Comparison of ENCODE assay signal across 8 cellular contexts in genomic region chr22:19854778-19855503, GRCh38. TPM values are rescaled to one million over a fixed set of nuclear protein-coding genes. Genes with fewer than 3 reads are reported as not detected.
DNase-seq lines count a peak whose midpoint lies in the region; ATAC-seq and TF ChIP-seq lines count a peak whose summit lies in the region.

A gene with protein sequence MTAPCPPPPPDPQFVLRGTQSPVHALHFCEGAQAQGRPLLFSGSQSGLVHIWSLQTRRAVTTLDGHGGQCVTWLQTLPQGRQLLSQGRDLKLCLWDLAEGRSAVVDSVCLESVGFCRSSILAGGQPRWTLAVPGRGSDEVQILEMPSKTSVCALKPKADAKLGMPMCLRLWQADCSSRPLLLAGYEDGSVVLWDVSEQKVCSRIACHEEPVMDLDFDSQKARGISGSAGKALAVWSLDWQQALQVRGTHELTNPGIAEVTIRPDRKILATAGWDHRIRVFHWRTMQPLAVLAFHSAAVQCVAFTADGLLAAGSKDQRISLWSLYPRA (minus strand): TSS chr22:19854874. CDS start chr22:19821355, 33,519 bp downstream.
A gene with protein sequence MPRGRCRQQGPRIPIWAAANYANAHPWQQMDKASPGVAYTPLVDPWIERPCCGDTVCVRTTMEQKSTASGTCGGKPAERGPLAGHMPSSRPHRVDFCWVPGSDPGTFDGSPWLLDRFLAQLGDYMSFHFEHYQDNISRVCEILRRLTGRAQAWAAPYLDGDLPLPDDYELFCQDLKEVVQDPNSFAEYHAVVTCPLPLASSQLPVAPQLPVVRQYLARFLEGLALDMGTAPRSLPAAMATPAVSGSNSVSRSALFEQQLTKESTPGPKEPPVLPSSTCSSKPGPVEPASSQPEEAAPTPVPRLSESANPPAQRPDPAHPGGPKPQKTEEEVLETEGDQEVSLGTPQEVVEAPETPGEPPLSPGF (minus strand): TSS chr22:19854874. CDS start chr22:19852261, 2,613 bp downstream.

- peaks cover 63% of the 10 kb centered on the region for H3K4me1 Mint-ChIP-seq in CD8-positive, alpha-beta T cell (ENCODE audit: low read depth)
- H3K4me1 Mint-ChIP-seq in activated CD4-positive, alpha-beta memory T cell treated with anti-CD3 and anti-CD28 coated beads for 36 hours (ENCODE audit: low read depth), result peaks cover 42% of the 10 kb centered on the region

- no peaks in the 10 kb centered on the region for H3K27me3 Mint-ChIP-seq in CD8-positive, alpha-beta T cell (ENCODE audit: low read depth)
- H3K27me3 Mint-ChIP-seq in activated CD4-positive, alpha-beta memory T cell treated with anti-CD3 and anti-CD28 coated beads for 36 hours, result no peaks in the 10 kb centered on the region

- H3K27ac ChIP-seq in CD8-positive, alpha-beta T cell (ENCODE audit: low read depth, low read length), result peak within 1 kb of the TSS; percentile 85
- peak within 1 kb of the TSS; percentile 59 to 98 (median 94) for H3K27ac ChIP-seq in dorsolateral prefrontal cortex

- peak; percentile 91 for ATAC-seq in CD8-positive, alpha-beta T cell
- peak; percentile 83 for ATAC-seq in GM19452 (IDR thresholded peaks at IDR 0.05; ENCODE audit: unreplicated experiment)

- H3K9me3 ChIP-seq in CD8-positive, alpha-beta T cell (ENCODE audit: low read length), result no peaks in the 10 kb centered on the region

- no peaks in the 10 kb centered on the region for H3K9me3 Mint-ChIP-seq in CD8-positive, alpha-beta T cell
- no peaks in the 10 kb centered on the region for H3K9me3 Mint-ChIP-seq in activated CD4-positive, alpha-beta memory T cell treated with anti-CD3 and anti-CD28 coated beads for 36 hours

- peak in 1 of 2 donors; percentile 36 for TF ChIP-seq POLR2A in lower leg skin (IDR thresholded peaks at IDR 0.05)

- peak; percentile 87 to 97 (median 95) for DNase-seq in CD8-positive, alpha-beta T cell
- DNase-seq in HK-2 (ENCODE audit: unreplicated experiment) (peak; percentile 93), NCI-H82 (lab: John Stamatoyannopoulos, UW) (peak; percentile 97), dorsolateral prefrontal cortex (peak; percentile 86 to 97 (median 94)), lower leg skin (ENCODE audit: low spot score in 2 of 2) (peak; percentile 94 to 99)
- DNase-seq in activated CD4-positive, alpha-beta memory T cell treated with anti-CD3 and anti-CD28 coated beads for 36 hours, result peak; percentile 97
- peak; percentile 95 to 97 for DNase-seq in stimulated activated CD4-positive, alpha-beta T cell treated with anti-CD3 and anti-CD28 coated beads, Interleukin-4, amount 100 ng/mL, for 4 hours

- POLR2A ChIA-PET in CD8-positive, alpha-beta T cell (lab: Charles Lee), result interaction anchor here (0.6 to 3.1 kb wide), 15 partner anchors 10 to 306 kb away, joined by 3 to 32 read pairs (median 3); no protein-coding TSS in a partner anchor
- POLR2A ChIA-PET in activated CD4-positive, alpha-beta memory T cell treated with anti-CD3 and anti-CD28 coated beads for 36 hours (lab: Charles Lee), result interaction anchor here (0.9 to 3.2 kb wide), 10 partner anchors 20 to 423 kb away, joined by 3 to 42 read pairs (median 3); partner anchors contain the start of genes CDC45, COMT, MRPL40 and TXNRD2

- H3K27ac Mint-ChIP-seq in CD8-positive, alpha-beta T cell, result peak within 1 kb of the TSS; percentile 98
- H3K27ac Mint-ChIP-seq in activated CD4-positive, alpha-beta memory T cell treated with anti-CD3 and anti-CD28 coated beads for 36 hours, result peak within 1 kb of the TSS; percentile 98

- peak within 1 kb of the TSS; percentile 97 for H3K4me3 ChIP-seq in CD8-positive, alpha-beta T cell (ENCODE audit: low read depth, low read length)
- peak within 1 kb of the TSS; percentile 70 to 100 (median 96) for H3K4me3 ChIP-seq in dorsolateral prefrontal cortex
- H3K4me3 ChIP-seq in lower leg skin (ENCODE audit: low read depth, poor library complexity, severe bottlenecking), result peak within 1 kb of the TSS; percentile 86

- peaks cover 9% of the 10 kb centered on the region for H3K36me3 ChIP-seq in CD8-positive, alpha-beta T cell (ENCODE audit: insufficient read depth, low read length)

- WGBS in lower leg skin, 2 donors, result 0% methylated on average over 4 to 16 of the region's 81 CpGs

- CTCF ChIA-PET in CD8-positive, alpha-beta T cell (lab: Charles Lee), result interaction anchor here (1.1 to 2.9 kb wide), 6 partner anchors 10 to 124 kb away, joined by 3 to 17 read pairs (median 4); no protein-coding TSS in a partner anchor
- CTCF ChIA-PET in activated CD4-positive, alpha-beta memory T cell treated with anti-CD3 and anti-CD28 coated beads for 36 hours (lab: Charles Lee), result interaction anchor here (0.7 to 2.1 kb wide), 4 partner anchors 55 to 401 kb away, joined by 3 to 9 read pairs (median 3); no protein-coding TSS in a partner anchor

- H3K27me3 ChIP-seq in CD8-positive, alpha-beta T cell (ENCODE audit: insufficient read depth, low read length), result no peaks in the 10 kb centered on the region
- H3K27me3 ChIP-seq in dorsolateral prefrontal cortex, result no peaks in the 10 kb centered on the region

- H3K36me3 Mint-ChIP-seq in CD8-positive, alpha-beta T cell, result peaks cover 38% of the 10 kb centered on the region
- H3K36me3 Mint-ChIP-seq in activated CD4-positive, alpha-beta memory T cell treated with anti-CD3 and anti-CD28 coated beads for 36 hours, result peaks cover 12% of the 10 kb centered on the region

- intact Hi-C loops in CD8-positive, alpha-beta T cell (cut with DNase I, micrococcal nuclease), result loop anchor here (1.0 to 10.0 kb wide), 9 partner anchors 32 to 380 kb away; partner anchors contain the start of genes CDC45 (in 1 of the 2), COMT (in 1 of the 2), TANGO2 (in 1 of the 2) and TXNRD2 (in 1 of the 2)
- intact Hi-C loops in activated CD4-positive, alpha-beta memory T cell treated with anti-CD3 and anti-CD28 coated beads for 36 hours (cut with micrococcal nuclease), result loop anchor here (1.0 to 5.0 kb wide), 3 partner anchors 37 to 262 kb away; partner anchors contain the start of genes COMT, TRMT2A and TXNRD2
- intact Hi-C loops in dorsolateral prefrontal cortex (cut with DNase I), result loop anchor here (5.0 to 10.0 kb wide), 4 partner anchors 87 to 267 kb away; partner anchors contain the start of genes COMT (in 1 of the 2), TANGO2 (in 1 of the 2) and TXNRD2 (in 1 of the 2)
- intact Hi-C loops in lower leg skin (cut with DNase I; ENCODE audit: low total_unique reads), result no loop called here

- H3K4me3 Mint-ChIP-seq in CD8-positive, alpha-beta T cell, result peak within 1 kb of the TSS; percentile 93
- peak within 1 kb of the TSS; percentile 94 for H3K4me3 Mint-ChIP-seq in activated CD4-positive, alpha-beta memory T cell treated with anti-CD3 and anti-CD28 coated beads for 36 hours

- peaks cover 37% of the 10 kb centered on the region for H3K4me1 ChIP-seq in CD8-positive, alpha-beta T cell (ENCODE audit: insufficient read depth, low read length)

- no peak for TF ChIP-seq CTCF in CD8-positive, alpha-beta T cell (IDR thresholded peaks at IDR 0.05)
- TF ChIP-seq CTCF in dorsolateral prefrontal cortex (IDR thresholded peaks at IDR 0.05 in 54 of 56, conservative IDR thresholded peaks at IDR 0.05 in 2 of 56; ENCODE audit: low read depth in 1 of 56, partially characterized antibody in 56 of 56), result peak in 52 of 56 donors; percentile 9 to 71 (median 48)
- TF ChIP-seq CTCF in lower leg skin (IDR thresholded peaks at IDR 0.05), result no peak

RNA-seq across cellular contexts. Expression of the first gene that starts in this region (rescaled TPM):
- total RNA-seq in CD8-positive, alpha-beta T cell, result 1 to 10 TPM; 5.8 to 6.9 TPM
- total RNA-seq in activated CD4-positive, alpha-beta memory T cell treated with anti-CD3 and anti-CD28 coated beads for 36 hours, result 10 to 100 TPM; 11.3 to 12.3 TPM
- total RNA-seq in dorsolateral prefrontal cortex (10 to 100 TPM in 25 of 120 experiments, 1 to 10 TPM in 95; 4.8 to 17.5 (median 8.3) TPM), lower leg skin (10 to 100 TPM; 10.0 to 16.2 (median 11.2) TPM)

RNA-seq across cellular contexts. Expression of the second gene that starts in this region (rescaled TPM):
- total RNA-seq in CD8-positive, alpha-beta T cell, result 10 to 100 TPM; 21.5 to 22.9 TPM
- 10 to 100 TPM; 11.5 to 13.5 TPM for total RNA-seq in activated CD4-positive, alpha-beta memory T cell treated with anti-CD3 and anti-CD28 coated beads for 36 hours
- total RNA-seq in dorsolateral prefrontal cortex, result 10 to 100 TPM; 15.9 to 53.5 (median 30.1) TPM
- 10 to 100 TPM; 24.5 to 28.0 (median 27.1) TPM for total RNA-seq in lower leg skin

Comparison
In these comparisons a context has a peak if more than half of its experiments do, and no peak if none do; other contexts are left out.
1. Peak in every context shown above with its lines: DNase-seq, ATAC-seq, H3K4me3 ChIP-seq and H3K27ac ChIP-seq.
2. CTCF ChIP-seq: peak in dorsolateral prefrontal cortex (52 of 56); none in CD8-positive, alpha-beta T cell (single experiment) and lower leg skin (0 of 3).